In the genomic region with DNA sequence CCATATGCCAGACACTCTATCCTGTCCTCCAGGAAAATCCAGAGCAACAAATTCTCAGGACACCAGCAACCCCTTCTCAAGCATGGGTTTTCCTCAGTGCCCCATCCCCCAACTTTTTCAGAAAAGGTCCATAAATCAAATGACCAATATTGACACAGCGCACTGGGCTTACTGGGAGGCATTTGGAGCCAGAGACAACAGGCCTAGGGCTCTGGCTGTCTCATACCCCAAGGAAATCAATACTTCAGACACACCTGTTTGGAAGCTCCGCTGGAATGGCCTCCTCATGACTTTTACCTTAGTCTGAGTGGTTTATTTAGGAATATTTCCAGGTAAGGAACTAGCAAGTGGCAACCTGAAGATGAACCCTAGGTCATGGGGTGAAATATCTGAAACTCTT, we compare ENCODE assay signal across 34 cellular contexts.
"Had no signal": no experiment of that assay in that cellular context is flagged by ENCODE, and none has a peak within 500 bp of the region (broad histone marks: within the 10 kb centered on the region; RNA-seq: fewer than 3 reads in every experiment).

No MANE protein-coding gene starts in this region.

- DNase-seq: activated B cell treated with CpG ODN at 0.5 μM for 24 hours; activated CD4-positive, alpha-beta memory T cell treated with anti-CD3 and anti-CD28 coated beads for 36 hours; activated CD4-positive, alpha-beta T cell treated with anti-CD3 and anti-CD28 coated beads for 4 hours; activated CD4-positive, alpha-beta T cell treated with anti-CD3 and anti-CD28 coated beads, Interleukin-2, amount 50 U/mL, for 1 hour; activated CD4-positive, CD25-positive, alpha-beta regulatory T cell treated with anti-CD3 and anti-CD28 coated beads, Interleukin-2, amount 50 U/mL, for 72 hours; activated CD8-positive, alpha-beta memory T cell treated with anti-CD3 and anti-CD28 coated beads, Interleukin-2, amount 50 U/mL, for 4 hours; activated gamma-delta T cell treated with Interleukin-2 at 50 U/mL for 16 hours; activated naive CD4-positive, alpha-beta T cell treated with anti-CD3 and anti-CD28 coated beads, Interleukin-2, amount 10 ng/mL, durations not matched to agents 7 days and 5 days; activated naive CD8-positive, alpha-beta T cell treated with anti-CD3 and anti-CD28 coated beads, Interleukin-2, amount 50 U/mL, for 24 hours; activated T-cell treated with anti-CD3 and anti-CD28 coated beads for 4 hours; activated T-cell treated with anti-CD3 and anti-CD28 coated beads, Interleukin-2, amount 50 U/mL, for 4 hours; anterior cingulate cortex; brain microvascular endothelial cell; Karpas-422; KBM-7; MG63; NCI-H1048; NCI-H1105 treated with DMSO at 0.1 percent for 48 hours; NCI-H1436; NCI-H187; NCI-H2029 treated with DMSO at 0.1 percent for 48 hours; NCI-H2107; NCI-H226; NCI-H446 treated with DMSO at 0.1 percent for 48 hours; NCI-H524; NCI-H69; NCI-H82; NK-92 treated with Interleukin-12 subunit alpha and Interleukin-12 subunit beta, amount 100 ng/mL, for 24 hours; Right ventricle myocardium superior; SW 1271; T-helper 1 cell; T-helper 2 cell; T-helper 9 cell had no signal

- H3K27me3 ChIP-seq: brain microvascular endothelial cell, MG63 had no signal

- H3K36me3 ChIP-seq: brain microvascular endothelial cell, MG63 had no signal

- H3K27ac ChIP-seq: brain microvascular endothelial cell, VCaP had no signal

- ATAC-seq: activated naive CD8-positive, alpha-beta T cell treated with anti-CD3 and anti-CD28 coated beads, Interleukin-2, amount 50 U/mL, for 24 hours; activated T-cell treated with anti-CD3 and anti-CD28 coated beads, Interleukin-2, amount 50 U/mL, for 4 hours had no signal

- H3K4me3 ChIP-seq: MG63 had no signal
